In genomic region chr9:36191696-36192095, GRCh38 we compare ENCODE assay signal across 8 cellular contexts. TPM values are rescaled to one million over a fixed set of nuclear protein-coding genes. Genes with fewer than 3 reads are reported as not detected.
A peak's percentile ranks its signal among the peaks of the same experiment; 100 is the strongest.
DNase-seq lines count a peak whose midpoint lies in the region; ATAC-seq and TF ChIP-seq lines count a peak whose summit lies in the region.

No MANE protein-coding gene starts in this region.

- H3K27me3 Mint-ChIP-seq in central memory CD8-positive, alpha-beta T cell, result no peaks in the 10 kb centered on the region
- peaks cover 0 to 4% (median 0%) of the 10 kb centered on the region in 3 donors for H3K27me3 Mint-ChIP-seq in naive B cell

- peaks cover 18% of the 10 kb centered on the region for H3K36me3 Mint-ChIP-seq in central memory CD8-positive, alpha-beta T cell (ENCODE audit: insufficient read depth)
- peaks cover 4 to 18% of the 10 kb centered on the region in 2 donors for H3K36me3 Mint-ChIP-seq in naive B cell

- no peaks in the 10 kb centered on the region for H3K9me3 Mint-ChIP-seq in central memory CD8-positive, alpha-beta T cell
- peaks cover 0 to 1% (median 0%) of the 10 kb centered on the region in 7 donors for H3K9me3 Mint-ChIP-seq in naive B cell

- peak overlapping the region; percentile 89 for H3K4me3 Mint-ChIP-seq in central memory CD8-positive, alpha-beta T cell
- peak overlapping the region; percentile 84 to 97 (median 96) for H3K4me3 Mint-ChIP-seq in naive B cell

- peaks cover 55% of the 10 kb centered on the region for H3K79me2 ChIP-seq in Karpas-422 (ENCODE audit: low read length)

- H3K9me3 ChIP-seq in BE2C (no peaks in the 10 kb centered on the region), Karpas-422 (ENCODE audit: low read length) (no peaks in the 10 kb centered on the region)

- H3K27ac Mint-ChIP-seq in central memory CD8-positive, alpha-beta T cell (ENCODE audit: low read depth), result peak overlapping the region; percentile 77
- peak overlapping the region; percentile 6 to 98 (median 93) for H3K27ac Mint-ChIP-seq in naive B cell

- DNase-seq in BE2C, result no peak
- DNase-seq in Karpas-422, result no peak
- DNase-seq in central memory CD8-positive, alpha-beta T cell (ENCODE audit: low spot score in 2 of 2), result no peak
- no peak for DNase-seq in naive B cell
- no peak for DNase-seq in NCI-H1092 (lab: John Stamatoyannopoulos, UW)
- no peak for DNase-seq in NCI-H1092 treated with DMSO at 0.1 percent for 48 hours (lab: John Stamatoyannopoulos, UW)
- DNase-seq in activated CD4-positive, CD25-positive, alpha-beta regulatory T cell treated with anti-CD3 and anti-CD28 coated beads, Interleukin-2, amount 50 U/mL, for 72 hours, result no peak
- DNase-seq in OCI-M2 (lab: John Stamatoyannopoulos, UW; ENCODE audit: unreplicated experiment), result no peak

- H3K4me1 Mint-ChIP-seq in central memory CD8-positive, alpha-beta T cell, result peaks cover 41% of the 10 kb centered on the region
- H3K4me1 Mint-ChIP-seq in naive B cell, result peaks cover 48 to 65% (median 50%) of the 10 kb centered on the region in 3 donors

- peaks cover 6% of the 10 kb centered on the region for H3K4me1 ChIP-seq in BE2C
- H3K4me1 ChIP-seq in Karpas-422 (ENCODE audit: low read length), result peaks cover 27% of the 10 kb centered on the region

- no peak for TF ChIP-seq CTCF in BE2C (IDR thresholded peaks at IDR 0.05; ENCODE audit: low read depth, low read length)

- H3K27ac ChIP-seq in Karpas-422 (ENCODE audit: low read length), result peak overlapping the region; percentile 32; the same call in 1 of the 2 replicates

- peaks cover 39% of the 10 kb centered on the region for H4K20me1 ChIP-seq in Karpas-422 (ENCODE audit: insufficient read depth, low read depth, low read length)

- H3K27me3 ChIP-seq in BE2C (no peaks in the 10 kb centered on the region), Karpas-422 (ENCODE audit: low read length) (no peaks in the 10 kb centered on the region)

- H3K4me2 ChIP-seq in Karpas-422 (ENCODE audit: low read depth, low read length, poor library complexity, severe bottlenecking), result peak overlapping the region; percentile 80

- H3K4me3 ChIP-seq in BE2C (ENCODE audit: low read depth, low read length), result peak overlapping the region; percentile 96
- H3K4me3 ChIP-seq in Karpas-422 (ENCODE audit: low read length), result peak overlapping the region; percentile 78

- H2AFZ ChIP-seq in Karpas-422 (ENCODE audit: low read length), result no peak overlapping the region

- H3K36me3 ChIP-seq in BE2C (peaks cover 2% of the 10 kb centered on the region), Karpas-422 (ENCODE audit: insufficient read depth, low read length) (peaks cover 19% of the 10 kb centered on the region; the same call in 1 of the 2 replicates)

- no peaks in the 10 kb centered on the region for H3K9me2 ChIP-seq in Karpas-422 (replicated peaks; ENCODE audit: insufficient read depth, low read length)

- no peak for ATAC-seq in central memory CD8-positive, alpha-beta T cell (replicated peaks; ENCODE audit: extremely low read depth, poor library complexity, severe bottlenecking)
- ATAC-seq in naive B cell (ENCODE audit: low read depth in 2 of 2), result no peak

- peak overlapping the region; percentile 88 for H3K9ac ChIP-seq in Karpas-422 (ENCODE audit: low read length)

RNA-seq across cellular contexts. Expression of gene CLTA, which starts 1.0 kb away (rescaled TPM):
- 209 TPM for polyA plus RNA-seq in BE2C (2012; ENCODE audit: insufficient read depth, insufficient read length, low read depth)
- total RNA-seq in Karpas-422 (2014; rRNA removed; shearing (Covaris generic); ENCODE audit: low replicate concordance), result 147 and 172 TPM in 2 replicates
- 10 to 100 TPM; 55.3 to 98.1 (median 86.9) TPM for polyA plus RNA-seq in naive B cell (ENCODE audit: low read depth in 6 of 6)

RNA-seq across cellular contexts. Expression of gene CCIN, which starts 22.5 kb away (rescaled TPM):
- polyA plus RNA-seq in BE2C (2012; ENCODE audit: insufficient read depth, insufficient read length, low read depth), result not detected
- total RNA-seq in Karpas-422 (2014; rRNA removed; shearing (Covaris generic); ENCODE audit: low replicate concordance), result not detected in 2 replicates
- polyA plus RNA-seq in naive B cell (ENCODE audit: low read depth in 6 of 6), result under 1 TPM in 1 of 6 donors, not detected in 5; 0.17 TPM

RNA-seq across cellular contexts. Expression of gene GLIPR2, which starts 55.2 kb away (rescaled TPM):
- polyA plus RNA-seq in BE2C (2012; ENCODE audit: insufficient read depth, insufficient read length, low read depth), result 15.8 TPM
- total RNA-seq in Karpas-422 (2014; rRNA removed; shearing (Covaris generic); ENCODE audit: low replicate concordance), result 0.51 and 0.75 TPM in 2 replicates
- 10 to 100 TPM; 32.7 to 49.7 (median 48.2) TPM for polyA plus RNA-seq in naive B cell (ENCODE audit: low read depth in 6 of 6)
